In genomic region chr12:89700191-89700810, GRCh38 we compare ENCODE assay signal across 25 cellular contexts. TPM values are rescaled to one million over a fixed set of nuclear protein-coding genes. Genes with fewer than 3 reads are reported as not detected.
A peak's percentile ranks its signal among the peaks of the same experiment; 100 is the strongest.
DNase-seq lines count a peak whose midpoint lies in the region; ATAC-seq and TF ChIP-seq lines count a peak whose summit lies in the region.
"Had no signal": no experiment of that assay in that cellular context is flagged by ENCODE, and none has a peak within 500 bp of the region (broad histone marks: within the 10 kb centered on the region; RNA-seq: fewer than 3 reads in every experiment).

No MANE protein-coding gene starts in this region.

- H3K56ac ChIP-seq in IMR-90 (ENCODE audit: extremely low read depth, insufficient read depth, low read length), result no peak overlapping the region

- H2BK15ac ChIP-seq in IMR-90 (ENCODE audit: low read depth, low read length), result no peak overlapping the region

- peaks cover 51% of the 10 kb centered on the region for H4K20me1 ChIP-seq in IMR-90 (ENCODE audit: insufficient read depth, low read length)

- H2AK9ac ChIP-seq in IMR-90 (replicated peaks; ENCODE audit: low read depth, low read length, poor library complexity), result no peak overlapping the region

- H3K23ac ChIP-seq in IMR-90 (ENCODE audit: low read depth, low read length), result no peak overlapping the region

- TF ChIP-seq POLR2A in IMR-90 (IDR thresholded peaks at IDR 0.05; ENCODE audit: low read depth, low read length), result no peak

- no peak for TF ChIP-seq CTCF in IMR-90 (conservative IDR thresholded peaks at IDR 0.05; ENCODE audit: low read depth, low read length)

- no peak overlapping the region for H3K9ac ChIP-seq in IMR-90 (ENCODE audit: low read depth, low read length)
- H3K9ac ChIP-seq: parathyroid adenoma had no signal

- peak overlapping the region in 1 of 3 donors; percentile 10 for H3K27ac Mint-ChIP-seq in CD4-positive, CD25-positive, alpha-beta regulatory T cell
- H3K27ac Mint-ChIP-seq in activated T-helper 17 cell treated with anti-CD3 and anti-CD28 coated beads, Interleukin-2, amount 50 U/mL, for 72 hours, result peak overlapping the region; percentile 59
- peak overlapping the region; percentile 14 for H3K27ac Mint-ChIP-seq in memory B cell
- H3K27ac Mint-ChIP-seq: activated CD4-positive, alpha-beta memory T cell treated with anti-CD3 and anti-CD28 coated beads, Interleukin-2, amount 10 ng/mL, durations not matched to agents 7 days and 5 days had no signal

- H3K4me3 ChIP-seq in CD4-positive, CD25-positive, alpha-beta regulatory T cell (ENCODE audit: low read depth, low read length), result peak overlapping the region; percentile 61
- H3K4me3 ChIP-seq in IMR-90 (ENCODE audit: insufficient read depth, low read depth, low read length) (no peak overlapping the region), H7 (ENCODE audit: insufficient read depth, low read depth, low read length) (no peak overlapping the region)
- H3K4me3 ChIP-seq: right atrium auricular region, thyroid gland had no signal

- no peak overlapping the region for H2AFZ ChIP-seq in IMR-90 (replicated peaks; ENCODE audit: low read length, poor library complexity)
- H2AFZ ChIP-seq: parathyroid adenoma had no signal

- peaks cover 5% of the 10 kb centered on the region for H3K36me3 Mint-ChIP-seq in CD4-positive, CD25-positive, alpha-beta regulatory T cell
- peaks cover 6% of the 10 kb centered on the region for H3K36me3 Mint-ChIP-seq in activated T-helper 17 cell treated with anti-CD3 and anti-CD28 coated beads, Interleukin-2, amount 50 U/mL, for 72 hours (ENCODE audit: low read depth)
- peaks cover 18% of the 10 kb centered on the region for H3K36me3 Mint-ChIP-seq in memory B cell

- H3K9me3 Mint-ChIP-seq in CD4-positive, CD25-positive, alpha-beta regulatory T cell, result no peaks in the 10 kb centered on the region
- H3K9me3 Mint-ChIP-seq in activated T-helper 17 cell treated with anti-CD3 and anti-CD28 coated beads, Interleukin-2, amount 50 U/mL, for 72 hours, result no peaks in the 10 kb centered on the region
- no peaks in the 10 kb centered on the region for H3K9me3 Mint-ChIP-seq in memory B cell
- H3K9me3 Mint-ChIP-seq: activated CD4-positive, alpha-beta memory T cell treated with anti-CD3 and anti-CD28 coated beads, Interleukin-2, amount 10 ng/mL, durations not matched to agents 7 days and 5 days; CD8-positive, alpha-beta memory T cell; T-cell had no signal

- H3K4me2 ChIP-seq in IMR-90 (ENCODE audit: low read depth, low read length), result no peak overlapping the region

- H3K4me1 Mint-ChIP-seq in CD4-positive, CD25-positive, alpha-beta regulatory T cell, result peaks cover 64 to 88% (median 78%) of the 10 kb centered on the region in 4 donors
- H3K4me1 Mint-ChIP-seq in activated T-helper 17 cell treated with anti-CD3 and anti-CD28 coated beads, Interleukin-2, amount 50 U/mL, for 72 hours, result peaks cover 57% of the 10 kb centered on the region
- peaks cover 55% of the 10 kb centered on the region for H3K4me1 Mint-ChIP-seq in memory B cell

- no peak overlapping the region for H2AK5ac ChIP-seq in IMR-90 (ENCODE audit: low read depth, low read length)

- H3K9me1 ChIP-seq in IMR-90 (ENCODE audit: insufficient read depth, low read length), result peaks cover 9% of the 10 kb centered on the region; the same call in 1 of the 2 replicates

- H2BK120ac ChIP-seq in IMR-90 (ENCODE audit: low read depth, low read length), result no peak overlapping the region

- no peak overlapping the region for H4K8ac ChIP-seq in IMR-90 (ENCODE audit: low read depth in 2 of 2, low read length in 2 of 2)

- no peak overlapping the region for H2BK20ac ChIP-seq in IMR-90 (ENCODE audit: low read depth, low read length)

- dilution Hi-C loops in IMR-90 (cut with HindIII; ENCODE audit: low sequenced_read_pairs, unreplicated experiment), result no loop called here

- TF ChIP-seq RAD21 in IMR-90 (IDR thresholded peaks at IDR 0.05; ENCODE audit: low read length), result no peak

- POLR2A ChIA-PET in IMR-90 (lab: Charles Lee; ENCODE audit: unreplicated experiment), result no interaction called here

- no peak overlapping the region for H3K4ac ChIP-seq in IMR-90 (ENCODE audit: low read depth, low read length)

- H2BK5ac ChIP-seq in IMR-90 (ENCODE audit: low read depth, low read length, poor library complexity, severe bottlenecking), result no peak overlapping the region

- H3K27ac ChIP-seq in CD4-positive, CD25-positive, alpha-beta regulatory T cell (ENCODE audit: insufficient read depth, low read length, poor library complexity, severe bottlenecking), result no peak overlapping the region
- no peak overlapping the region for H3K27ac ChIP-seq in IMR-90 (ENCODE audit: insufficient read depth, low read length)
- H3K27ac ChIP-seq: parathyroid adenoma, right atrium auricular region, RWPE1, thyroid gland had no signal

- no peak for DNase-seq in CD4-positive, CD25-positive, alpha-beta regulatory T cell
- peak; percentile 22 for DNase-seq in IMR-90
- DNase-seq in memory B cell (ENCODE audit: low spot score in 2 of 2), result no peak
- DNase-seq in AML-193 (lab: John Stamatoyannopoulos, UW), result no peak
- no peak for DNase-seq in H7
- DNase-seq in effector CD8-positive, alpha-beta T cell (lab: John Stamatoyannopoulos, UW), result no peak
- DNase-seq: activated CD4-positive, alpha-beta memory T cell treated with anti-CD3 and anti-CD28 coated beads, Interleukin-2, amount 10 ng/mL, durations not matched to agents 7 days and 5 days; activated CD8-positive, alpha-beta memory T cell treated with anti-CD3 and anti-CD28 coated beads, Interleukin-2, amount 50 U/mL, for 48 hours; activated naive CD4-positive, alpha-beta T cell treated with anti-CD3 and anti-CD28 coated beads, Interleukin-2, amount 50 U/mL, for 16 hours; CD8-positive, alpha-beta memory T cell; hippocampal formation; left cardiac atrium; MV-4-11; NCI-H146; NCI-H2107; NCI-H345; NCI-H82; stimulated activated CD4-positive, alpha-beta T cell treated with anti-CD3 and anti-CD28 coated beads, Interleukin-2, amount 100 ng/mL, for 24 hours; T-cell; thyroid gland had no signal

- CTCF ChIA-PET in IMR-90 (lab: Yijun Ruan, JAX), result no interaction called here

- no peaks in the 10 kb centered on the region for H3K9me3 ChIP-seq in CD4-positive, CD25-positive, alpha-beta regulatory T cell (ENCODE audit: control insufficient read depth in 2 of 2, low read length in 2 of 2)
- H3K9me3 ChIP-seq in IMR-90 (ENCODE audit: control insufficient read depth, insufficient read depth, low read length), result no peaks in the 10 kb centered on the region
- H3K9me3 ChIP-seq: right atrium auricular region, thyroid gland had no signal

- no CpG with 5 or more reads among the region's 4 CpGs for WGBS in IMR-90 (ENCODE audit: extremely low coverage in 2 of 2, insufficient read length in 1 of 2), 2 experiments

- peaks cover 73% of the 10 kb centered on the region for H3K4me1 ChIP-seq in CD4-positive, CD25-positive, alpha-beta regulatory T cell (ENCODE audit: control insufficient read depth, insufficient read depth, low read length, poor library complexity, severe bottlenecking)
- H3K4me1 ChIP-seq in IMR-90 (ENCODE audit: control insufficient read depth, insufficient read depth, low read length), result no peaks in the 10 kb centered on the region; the same call in 1 of the 2 replicates
- H3K4me1 ChIP-seq: parathyroid adenoma, right atrium auricular region had no signal

- H3K4me3 Mint-ChIP-seq in CD4-positive, CD25-positive, alpha-beta regulatory T cell, result peak overlapping the region in 1 of 4 donors; percentile 39
- H3K4me3 Mint-ChIP-seq in activated T-helper 17 cell treated with anti-CD3 and anti-CD28 coated beads, Interleukin-2, amount 50 U/mL, for 72 hours, result no peak overlapping the region
- H3K4me3 Mint-ChIP-seq in memory B cell, result no peak overlapping the region
- H3K4me3 Mint-ChIP-seq: activated CD4-positive, alpha-beta memory T cell treated with anti-CD3 and anti-CD28 coated beads, Interleukin-2, amount 10 ng/mL, durations not matched to agents 7 days and 5 days; T-cell had no signal

- peaks cover 11 to 53% of the 10 kb centered on the region in 2 experiments for H3K79me1 ChIP-seq in IMR-90 (ENCODE audit: low read depth in 1 of 2, low read length in 2 of 2)

- no peak overlapping the region for H4K5ac ChIP-seq in IMR-90 (ENCODE audit: low read depth, low read length)

- H3K18ac ChIP-seq in IMR-90 (ENCODE audit: low read depth, low read length), result no peak overlapping the region

- BruUV-seq in IMR-90 (replicated peaks; lab: Mats Ljungman, UMichigan), result no TSS peak

- ATAC-seq in CD4-positive, CD25-positive, alpha-beta regulatory T cell (ENCODE audit: low read depth in 2 of 2), result no peak
- ATAC-seq in IMR-90 (ENCODE audit: low read depth) (peak; percentile 29; the same call in 1 of the 2 replicates), memory B cell (ENCODE audit: low read depth) (no peak), GM19324 (IDR thresholded peaks at IDR 0.05; ENCODE audit: low FRiP score, unreplicated experiment) (no peak)
- ATAC-seq in activated T-helper 17 cell treated with anti-CD3 and anti-CD28 coated beads, Interleukin-2, amount 50 U/mL, for 72 hours (replicated peaks), result peak; percentile 72
- ATAC-seq: left cardiac atrium, T-cell had no signal

- intact Hi-C loops in IMR-90 (cut with micrococcal nuclease), result loop anchor here (10.0 kb wide), 1 partner anchor 924 kb away; no protein-coding TSS in a partner anchor

- no peaks in the 10 kb centered on the region for H3K27me3 Mint-ChIP-seq in CD4-positive, CD25-positive, alpha-beta regulatory T cell
- H3K27me3 Mint-ChIP-seq in activated T-helper 17 cell treated with anti-CD3 and anti-CD28 coated beads, Interleukin-2, amount 50 U/mL, for 72 hours, result no peaks in the 10 kb centered on the region
- H3K27me3 Mint-ChIP-seq in memory B cell, result no peaks in the 10 kb centered on the region
- H3K27me3 Mint-ChIP-seq: activated CD4-positive, alpha-beta memory T cell treated with anti-CD3 and anti-CD28 coated beads, Interleukin-2, amount 10 ng/mL, durations not matched to agents 7 days and 5 days; CD8-positive, alpha-beta memory T cell; T-cell had no signal

- H4K91ac ChIP-seq in IMR-90 (ENCODE audit: insufficient read depth, low read depth, low read length), result no peak overlapping the region

- in situ Hi-C loops in IMR-90 (cut with MboI; ENCODE audit: low sequenced_read_pairs), result loop anchor here (10.0 kb wide), 1 partner anchor 156 kb away; no protein-coding TSS in a partner anchor

- no peaks in the 10 kb centered on the region for H3K36me3 ChIP-seq in CD4-positive, CD25-positive, alpha-beta regulatory T cell (ENCODE audit: control insufficient read depth, insufficient read depth, low read length)
- no peaks in the 10 kb centered on the region for H3K36me3 ChIP-seq in IMR-90 (ENCODE audit: control insufficient read depth, insufficient read depth, low read length)
- H3K36me3 ChIP-seq in H7 (replicated peaks; ENCODE audit: control insufficient read depth, insufficient read depth, low read length), result no peaks in the 10 kb centered on the region
- H3K36me3 ChIP-seq: right atrium auricular region, thyroid gland had no signal

- H3K27me3 ChIP-seq in CD4-positive, CD25-positive, alpha-beta regulatory T cell (ENCODE audit: control insufficient read depth, insufficient read depth, low read length), result no peaks in the 10 kb centered on the region
- H3K27me3 ChIP-seq in IMR-90 (ENCODE audit: control insufficient read depth, insufficient read depth, low read length) (no peaks in the 10 kb centered on the region), H7 (ENCODE audit: control insufficient read depth, insufficient read depth, low read length) (no peaks in the 10 kb centered on the region)
- H3K27me3 ChIP-seq: right atrium auricular region, thyroid gland had no signal

- H3K14ac ChIP-seq in IMR-90 (replicated peaks; ENCODE audit: low read depth, low read length), result no peak overlapping the region

RNA-seq across cellular contexts. Expression of gene ATP2B1, which starts 8.3 kb away (rescaled TPM):
- 189 TPM for total RNA-seq in CD4-positive, CD25-positive, alpha-beta regulatory T cell
- polyA plus RNA-seq in CD4-positive, CD25-positive, alpha-beta regulatory T cell, result 10 to 100 TPM; 51.1 to 78.6 (median 66.4) TPM
- total RNA-seq in IMR-90 (2012; rRNA removed), result 32.6 and 42.5 TPM in 2 replicates
- 9.6 and 9.9 TPM in 2 replicates for polyA plus RNA-seq in IMR-90 (2012; rRNA removed)
- 1.2 and 4.2 TPM in 2 replicates for polyA plus RNA-seq in IMR-90 (2012; cell fraction: cytosol; rRNA removed)
- 0.72 and 18.7 TPM in 2 replicates for polyA plus RNA-seq in IMR-90 (2012; cell fraction: nucleus; rRNA removed; ENCODE audit: low replicate concordance)
- total RNA-seq in activated T-helper 17 cell treated with anti-CD3 and anti-CD28 coated beads, Interleukin-2, amount 50 U/mL, for 72 hours, result 10 to 100 TPM; 21.1 to 27.0 TPM
- 20.6 and 22.2 TPM in 2 replicates for total RNA-seq in H7 (2014; rRNA removed; shearing (Covaris generic))

Comparison
In these comparisons a context has a peak if more than half of its experiments do, and no peak if none do; other contexts are left out.
1. ATAC-seq: peak in IMR-90 (single experiment) and activated T-helper 17 cell treated with anti-CD3 and anti-CD28 coated beads, Interleukin-2, amount 50 U/mL, for 72 hours (single experiment); none in CD4-positive, CD25-positive, alpha-beta regulatory T cell (0 of 2), memory B cell (single experiment) and GM19324 (single experiment).